Comparison of ENCODE assay signal across 11 cellular contexts in genomic region chr20:57223648-57224489, GRCh38. TPM values are rescaled to one million over a fixed set of nuclear protein-coding genes. Genes with fewer than 3 reads are reported as not detected.
A peak's percentile ranks its signal among the peaks of the same experiment; 100 is the strongest.
DNase-seq lines count a peak whose midpoint lies in the region; ATAC-seq and TF ChIP-seq lines count a peak whose summit lies in the region.
"Had no signal": no experiment of that assay in that cellular context is flagged by ENCODE, and none has a peak within 500 bp of the region (broad histone marks: within the 10 kb centered on the region; RNA-seq: fewer than 3 reads in every experiment).

No MANE protein-coding gene starts in this region.

- no peak overlapping the region for H3K4me3 Mint-ChIP-seq in MCF 10A (ENCODE audit: unreplicated experiment)
- peak overlapping the region in 1 of 5 experiments; percentile 45 for H3K4me3 Mint-ChIP-seq in brain
- no peak overlapping the region for H3K4me3 Mint-ChIP-seq in activated CD8-positive, alpha-beta memory T cell treated with anti-CD3 and anti-CD28 coated beads, Interleukin-2, amount 10 ng/mL, durations not matched to agents 7 days and 5 days
- H3K4me3 Mint-ChIP-seq: naive thymus-derived CD8-positive, alpha-beta T cell had no signal

- H3K9me3 ChIP-seq in breast epithelium: no peaks in the 10 kb centered on the region
- H3K9me3 ChIP-seq in lower lobe of right lung: no peaks in the 10 kb centered on the region
- no peaks in the 10 kb centered on the region for H3K9me3 ChIP-seq in aorta (ENCODE audit: control insufficient read depth, low read length)

- no peaks in the 10 kb centered on the region for H3K27me3 ChIP-seq in breast epithelium
- no peaks in the 10 kb centered on the region for H3K27me3 ChIP-seq in lower lobe of right lung (ENCODE audit: low read depth)
- no peaks in the 10 kb centered on the region for H3K27me3 ChIP-seq in aorta (ENCODE audit: control insufficient read depth in 1 of 2, insufficient read depth in 2 of 2, low read length in 1 of 2)

- no peaks in the 10 kb centered on the region for H3K36me3 Mint-ChIP-seq in MCF 10A (ENCODE audit: insufficient read depth, unreplicated experiment)
- H3K36me3 Mint-ChIP-seq in brain: peaks cover 11% of the 10 kb centered on the region
- H3K36me3 Mint-ChIP-seq in activated CD8-positive, alpha-beta memory T cell treated with anti-CD3 and anti-CD28 coated beads, Interleukin-2, amount 10 ng/mL, durations not matched to agents 7 days and 5 days: no peaks in the 10 kb centered on the region
- H3K36me3 Mint-ChIP-seq: naive thymus-derived CD8-positive, alpha-beta T cell had no signal

- DNase-seq in MCF 10A (ENCODE audit: unreplicated experiment): peak; percentile 11
- no peak for DNase-seq in breast epithelium (ENCODE audit: low spot score in 2 of 2)
- no peak for DNase-seq in lower lobe of right lung
- DNase-seq in aorta: peak; percentile 56 to 79
- no peak for DNase-seq in activated CD8-positive, alpha-beta memory T cell treated with anti-CD3 and anti-CD28 coated beads, Interleukin-2, amount 10 ng/mL, durations not matched to agents 7 days and 5 days
- DNase-seq in stimulated activated naive CD8-positive, alpha-beta T cell treated with anti-CD3 and anti-CD28 coated beads, Interleukin-15, Interleukin-2, amounts not matched to agents 100 U/mL and 50 U/mL, for 24 hours: no peak
- DNase-seq: GF-D8; MM.1S; naive thymus-derived CD8-positive, alpha-beta T cell had no signal

- no TSS peak for BruUV-seq in MCF 10A (replicated peaks; lab: Mats Ljungman, UMichigan)

- no peaks in the 10 kb centered on the region for H3K4me1 Mint-ChIP-seq in MCF 10A (ENCODE audit: insufficient read depth, unreplicated experiment)
- H3K4me1 Mint-ChIP-seq in brain: peaks cover 27% of the 10 kb centered on the region
- H3K4me1 Mint-ChIP-seq in activated CD8-positive, alpha-beta memory T cell treated with anti-CD3 and anti-CD28 coated beads, Interleukin-2, amount 10 ng/mL, durations not matched to agents 7 days and 5 days: no peaks in the 10 kb centered on the region
- H3K4me1 Mint-ChIP-seq: naive thymus-derived CD8-positive, alpha-beta T cell had no signal

- H3K4me1 ChIP-seq in breast epithelium: no peaks in the 10 kb centered on the region
- H3K4me1 ChIP-seq in lower lobe of right lung: no peaks in the 10 kb centered on the region
- no peaks in the 10 kb centered on the region for H3K4me1 ChIP-seq in aorta (ENCODE audit: control insufficient read depth in 1 of 2, insufficient read depth in 2 of 2, low read length in 2 of 2)

- H3K4me3 ChIP-seq in breast epithelium: no peak overlapping the region
- H3K4me3 ChIP-seq in lower lobe of right lung: no peak overlapping the region
- no peak overlapping the region for H3K4me3 ChIP-seq in aorta (ENCODE audit: low read length in 2 of 2)

- intact Hi-C loops in MCF 10A (cut with micrococcal nuclease) (no loop called here), breast epithelium (cut with DNase I; ENCODE audit: low total_unique reads) (no loop called here), lower lobe of right lung (cut with DNase I) (no loop called here), aorta (cut with DNase I) (no loop called here)

- CTCF ChIA-PET in MCF 10A (lab: Yijun Ruan, JAX): interaction anchor here (0.5 to 4.3 kb wide), 16 partner anchors 11 to 433 kb away, joined by 3 to 49 read pairs (median 4); no protein-coding TSS in a partner anchor
- CTCF ChIA-PET in activated CD8-positive, alpha-beta memory T cell treated with anti-CD3 and anti-CD28 coated beads, Interleukin-2, amount 10 ng/mL, durations not matched to agents 7 days and 5 days (lab: Charles Lee): no interaction called here

- H3K9me3 Mint-ChIP-seq in MCF 10A (ENCODE audit: unreplicated experiment) (no peaks in the 10 kb centered on the region), brain (no peaks in the 10 kb centered on the region)
- H3K9me3 Mint-ChIP-seq in activated CD8-positive, alpha-beta memory T cell treated with anti-CD3 and anti-CD28 coated beads, Interleukin-2, amount 10 ng/mL, durations not matched to agents 7 days and 5 days (ENCODE audit: low read depth): no peaks in the 10 kb centered on the region
- H3K9me3 Mint-ChIP-seq: naive thymus-derived CD8-positive, alpha-beta T cell had no signal

- H3K27ac ChIP-seq in breast epithelium (no peak overlapping the region), lower lobe of right lung (no peak overlapping the region), aorta (ENCODE audit: low read depth in 1 of 2, low read length in 2 of 2) (no peak overlapping the region)

- no peak for TF ChIP-seq POLR2A in breast epithelium (IDR thresholded peaks at IDR 0.05)

- TF ChIP-seq CTCF in MCF 10A (IDR thresholded peaks at IDR 0.05; ENCODE audit: unreplicated experiment): no peak
- peak in 1 of 3 donors; percentile 16 for TF ChIP-seq CTCF in breast epithelium (IDR thresholded peaks at IDR 0.05)
- TF ChIP-seq CTCF in brain (conservative IDR thresholded peaks at IDR 0.05): no peak
- no peak for TF ChIP-seq CTCF in lower lobe of right lung (IDR thresholded peaks at IDR 0.05)

- H3K27me3 Mint-ChIP-seq in MCF 10A (ENCODE audit: insufficient read depth, unreplicated experiment) (peaks cover 12% of the 10 kb centered on the region), brain (no peaks in the 10 kb centered on the region)
- no peaks in the 10 kb centered on the region for H3K27me3 Mint-ChIP-seq in activated CD8-positive, alpha-beta memory T cell treated with anti-CD3 and anti-CD28 coated beads, Interleukin-2, amount 10 ng/mL, durations not matched to agents 7 days and 5 days

- H3K27ac Mint-ChIP-seq in MCF 10A (ENCODE audit: low read depth, unreplicated experiment) (no peak overlapping the region), brain (peak overlapping the region; percentile 43 to 85 (median 73))
- H3K27ac Mint-ChIP-seq in activated CD8-positive, alpha-beta memory T cell treated with anti-CD3 and anti-CD28 coated beads, Interleukin-2, amount 10 ng/mL, durations not matched to agents 7 days and 5 days: no peak overlapping the region
- H3K27ac Mint-ChIP-seq: naive thymus-derived CD8-positive, alpha-beta T cell had no signal

- POLR2A ChIA-PET in MCF 10A (lab: Yijun Ruan, JAX): interaction anchor here (0.6 to 1.7 kb wide), 5 partner anchors 10 to 128 kb away, joined by 3 to 5 read pairs (median 3); no protein-coding TSS in a partner anchor

- H3K36me3 ChIP-seq in breast epithelium: no peaks in the 10 kb centered on the region
- H3K36me3 ChIP-seq in lower lobe of right lung: no peaks in the 10 kb centered on the region
- no peaks in the 10 kb centered on the region for H3K36me3 ChIP-seq in aorta (ENCODE audit: control insufficient read depth in 1 of 2, insufficient read depth in 2 of 2, low read length in 1 of 2)

- ATAC-seq in lower lobe of right lung: peak; percentile 18 to 32
- ATAC-seq in aorta (ENCODE audit: low FRiP score): peak; percentile 43
- no peak for ATAC-seq in activated CD8-positive, alpha-beta memory T cell treated with anti-CD3 and anti-CD28 coated beads, Interleukin-2, amount 10 ng/mL, durations not matched to agents 7 days and 5 days
- no peak for ATAC-seq in stimulated activated naive CD8-positive, alpha-beta T cell treated with anti-CD3 and anti-CD28 coated beads, Interleukin-15, Interleukin-2, amounts not matched to agents 100 U/mL and 50 U/mL, for 24 hours
- ATAC-seq in HG03457 (IDR thresholded peaks at IDR 0.05; ENCODE audit: unreplicated experiment): no peak
- ATAC-seq: naive thymus-derived CD8-positive, alpha-beta T cell had no signal

- 48 to 54% methylated on average over 20 of the region's 20 CpGs for WGBS in aorta, 2 donors

RNA-seq across cellular contexts. Expression of gene BMP7, which starts 42.6 kb away (rescaled TPM):
- total RNA-seq in MCF 10A (2022): not detected in 2 replicates
- 1 to 10 TPM; 1.6 to 3.8 (median 1.8) TPM for total RNA-seq in breast epithelium
- 24.9 TPM for polyA plus RNA-seq in brain (ENCODE audit: insufficient read depth, low read depth, low replicate concordance)
- 0.74 TPM for total RNA-seq in lower lobe of right lung
- 1 to 10 TPM in 1 of 2 donors, under 1 TPM in 1; 0.52 to 1.0 TPM for total RNA-seq in aorta
- polyA plus RNA-seq in aorta: not detected
- not detected for total RNA-seq in activated CD8-positive, alpha-beta memory T cell treated with anti-CD3 and anti-CD28 coated beads, Interleukin-2, amount 10 ng/mL, durations not matched to agents 7 days and 5 days
- total RNA-seq: naive thymus-derived CD8-positive, alpha-beta T cell had no signal
- polyA plus RNA-seq: naive thymus-derived CD8-positive, alpha-beta T cell had no signal

Comparison
In these comparisons a context has a peak if more than half of its experiments do, and no peak if none do; other contexts are left out.
1. DNase-seq: peak in MCF 10A (single experiment) and aorta (2 of 2); none in breast epithelium (0 of 2), lower lobe of right lung (single experiment), activated CD8-positive, alpha-beta memory T cell treated with anti-CD3 and anti-CD28 coated beads, Interleukin-2, amount 10 ng/mL, durations not matched to agents 7 days and 5 days (single experiment) and stimulated activated naive CD8-positive, alpha-beta T cell treated with anti-CD3 and anti-CD28 coated beads, Interleukin-15, Interleukin-2, amounts not matched to agents 100 U/mL and 50 U/mL, for 24 hours (single experiment).
2. H3K27ac Mint-ChIP-seq: peak in brain (5 of 5); none in MCF 10A (single experiment) and activated CD8-positive, alpha-beta memory T cell treated with anti-CD3 and anti-CD28 coated beads, Interleukin-2, amount 10 ng/mL, durations not matched to agents 7 days and 5 days (single experiment).
3. ATAC-seq: peak in lower lobe of right lung (2 of 2) and aorta (single experiment); none in activated CD8-positive, alpha-beta memory T cell treated with anti-CD3 and anti-CD28 coated beads, Interleukin-2, amount 10 ng/mL, durations not matched to agents 7 days and 5 days (single experiment), stimulated activated naive CD8-positive, alpha-beta T cell treated with anti-CD3 and anti-CD28 coated beads, Interleukin-15, Interleukin-2, amounts not matched to agents 100 U/mL and 50 U/mL, for 24 hours (single experiment) and HG03457 (single experiment).